Comparison of ENCODE assay signal across 1 cellular context in the genomic region with DNA sequence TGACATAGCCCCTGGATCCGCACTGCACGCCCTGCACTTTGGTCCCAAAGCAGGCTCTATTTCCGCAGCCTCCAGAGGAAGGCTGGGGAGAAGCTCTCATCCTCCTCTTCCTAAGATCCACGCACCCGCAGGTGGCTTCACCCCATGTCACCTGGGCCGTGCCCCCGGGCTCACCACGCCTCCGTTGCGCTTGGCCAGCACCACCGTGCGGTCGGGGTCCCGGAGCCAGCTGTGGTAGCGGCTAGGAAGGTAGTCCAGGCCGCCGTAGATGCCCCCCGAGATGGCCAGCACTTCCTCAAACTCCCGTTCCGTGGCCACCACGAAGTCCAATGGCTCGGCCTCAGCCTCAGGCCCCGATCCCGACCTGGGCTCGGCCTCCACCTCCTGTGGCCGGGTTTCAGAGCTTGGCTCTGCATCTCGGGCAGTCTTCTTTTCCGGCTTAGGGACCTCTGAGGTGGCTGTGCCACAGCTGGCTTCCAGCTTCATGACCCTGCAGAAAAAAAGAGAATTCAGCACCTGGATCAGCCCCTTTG.
TF ChIP-seq lines count a peak whose summit lies in the region.

No MANE protein-coding gene starts in this region.

TF ChIP-seq in HCT116, 20 proteins besides CTCF, POLR2A, EP300 and RAD21:
- no peak for TF ChIP-seq POLR2AphosphoS5 (IDR thresholded peaks at IDR 0.05; ENCODE audit: low read depth, low read length)
